In genomic region chr12:24861751-24862575, GRCh38 we compare ENCODE assay signal across 12 cellular contexts.
DNase-seq lines count a peak whose midpoint lies in the region; ATAC-seq, FAIRE-seq and TF ChIP-seq lines count a peak whose summit lies in the region.
"Had no signal": no experiment of that assay in that cellular context is flagged by ENCODE, and none has a peak within 500 bp of the region (broad histone marks: within the 10 kb centered on the region; RNA-seq: fewer than 3 reads in every experiment).

No MANE protein-coding gene starts in this region.

- CTCF ChIA-PET in activated CD4-positive, alpha-beta memory T cell treated with anti-CD3 and anti-CD28 coated beads for 36 hours (lab: Charles Lee) = no interaction called here

- DNase-seq in GM12865 (ENCODE audit: low read depth) (peak; percentile 72), RCC 7860 (ENCODE audit: low spot score) (peak; percentile 17), kidney glomerular epithelial cell (lab: John Stamatoyannopoulos, UW) (peak; percentile 41), SIG-M5 treated with dmso at 0.1 percent for 504 hours (lab: John Stamatoyannopoulos, UW; ENCODE audit: unreplicated experiment) (no peak), Peyer's patch (no peak), head of caudate nucleus (no peak)
- DNase-seq in activated CD4-positive, alpha-beta memory T cell treated with anti-CD3 and anti-CD28 coated beads for 36 hours = no peak
- DNase-seq: NCI-H1694 had no signal

- H3K27ac Mint-ChIP-seq in activated CD4-positive, alpha-beta memory T cell treated with anti-CD3 and anti-CD28 coated beads for 36 hours = no peak overlapping the region

- peak; percentile 69 for ATAC-seq in HG02623 (IDR thresholded peaks at IDR 0.05; ENCODE audit: unreplicated experiment)

- TF ChIP-seq CTCF in GM12865 (IDR thresholded peaks at IDR 0.05; ENCODE audit: insufficient read depth, low read depth, low read length, missing control alignments) (no peak), Peyer's patch (IDR thresholded peaks at IDR 0.05) (no peak)

- no peak for TF ChIP-seq POLR2A in Peyer's patch (IDR thresholded peaks at IDR 0.05)

- H3K9me3 ChIP-seq in Peyer's patch = no peaks in the 10 kb centered on the region

- POLR2A ChIA-PET in activated CD4-positive, alpha-beta memory T cell treated with anti-CD3 and anti-CD28 coated beads for 36 hours (lab: Charles Lee) = no interaction called here

- H3K36me3 Mint-ChIP-seq in activated CD4-positive, alpha-beta memory T cell treated with anti-CD3 and anti-CD28 coated beads for 36 hours = no peaks in the 10 kb centered on the region

- H3K4me1 ChIP-seq in Peyer's patch = no peaks in the 10 kb centered on the region
- H3K4me1 ChIP-seq: parathyroid adenoma had no signal

- H3K27me3 ChIP-seq in Peyer's patch = no peaks in the 10 kb centered on the region
- H3K27me3 ChIP-seq: cardiac muscle cell had no signal

- no peaks in the 10 kb centered on the region for H3K36me3 ChIP-seq in Peyer's patch
- H3K36me3 ChIP-seq: cardiac muscle cell had no signal

- peaks cover 2% of the 10 kb centered on the region for H3K27me3 Mint-ChIP-seq in activated CD4-positive, alpha-beta memory T cell treated with anti-CD3 and anti-CD28 coated beads for 36 hours

- H3K4me3 Mint-ChIP-seq in activated CD4-positive, alpha-beta memory T cell treated with anti-CD3 and anti-CD28 coated beads for 36 hours = no peak overlapping the region

- FAIRE-seq in RCC 7860 (lab: Jason Lieb, UNC) = peak; percentile 59

- H3K9me3 Mint-ChIP-seq in activated CD4-positive, alpha-beta memory T cell treated with anti-CD3 and anti-CD28 coated beads for 36 hours = peaks cover 18% of the 10 kb centered on the region

- peaks cover 7% of the 10 kb centered on the region for H3K4me1 Mint-ChIP-seq in activated CD4-positive, alpha-beta memory T cell treated with anti-CD3 and anti-CD28 coated beads for 36 hours (ENCODE audit: low read depth)

- H3K4me3 ChIP-seq in GM12865 (ENCODE audit: low read depth, low read length) (no peak overlapping the region), Peyer's patch (no peak overlapping the region)
- H3K4me3 ChIP-seq: cardiac muscle cell had no signal

- no peak overlapping the region for H3K27ac ChIP-seq in Peyer's patch
- H3K27ac ChIP-seq: C4-2B, cardiac muscle cell, parathyroid adenoma had no signal

- intact Hi-C loops in activated CD4-positive, alpha-beta memory T cell treated with anti-CD3 and anti-CD28 coated beads for 36 hours (cut with micrococcal nuclease) = no loop called here
- intact Hi-C loops in head of caudate nucleus (cut with DNase I) = no loop called here

Comparison
In these comparisons a context has a peak if more than half of its experiments do, and no peak if none do; other contexts are left out.
1. DNase-seq: peak in GM12865 (single experiment), RCC 7860 (single experiment) and kidney glomerular epithelial cell (single experiment); none in SIG-M5 treated with dmso at 0.1 percent for 504 hours (single experiment), activated CD4-positive, alpha-beta memory T cell treated with anti-CD3 and anti-CD28 coated beads for 36 hours (single experiment), Peyer's patch (0 of 3) and head of caudate nucleus (0 of 42).